In genomic region chr11:76206327-76207081, GRCh38 we compare ENCODE assay signal across 1 cellular context.
TF ChIP-seq lines count a peak whose summit lies in the region.

WNT11 (minus strand) TSS chr11:76206502; CDS start chr11:76206407, 95 bp downstream.

TF ChIP-seq in K562, 482 proteins besides CTCF, POLR2A, EP300 and RAD21 (continued from another document):
- peak; percentile 51 for TF ChIP-seq MGA (IDR thresholded peaks at IDR 0.05)
- TF ChIP-seq TSC22D4 (tag; IDR thresholded peaks at IDR 0.05), result no peak
- peak; percentile 18; the same call in 1 of the 2 replicates for TF ChIP-seq CREM (IDR thresholded peaks at IDR 0.05; ENCODE audit: low read depth)
- TF ChIP-seq E2F6 (IDR thresholded peaks at IDR 0.05; ENCODE audit: borderline replicate concordance in 1 of 2, extremely low read depth in 1 of 2, insufficient read depth in 1 of 2, insufficient read length in 1 of 2, low read depth in 1 of 2, low read length in 1 of 2, poor library complexity in 1 of 2, severe bottlenecking in 1 of 2), result peak; percentile 84 to 98
- peak; percentile 58; the same call in 1 of the 2 replicates for TF ChIP-seq ZBTB7A (IDR thresholded peaks at IDR 0.05; ENCODE audit: borderline replicate concordance, control insufficient read depth, low read depth, low read length)
- peak; percentile 22 for TF ChIP-seq HNRNPK (IDR thresholded peaks at IDR 0.05; ENCODE audit: low read depth, low read length, poor library complexity, severe bottlenecking)
- no peak for TF ChIP-seq DNMT1 (IDR thresholded peaks at IDR 0.05)
- peak; percentile 34; the same call in 1 of the 2 replicates for TF ChIP-seq ZFX (CRISPR knock-in tag; IDR thresholded peaks at IDR 0.05)
- no peak for TF ChIP-seq SMARCE1 (IDR thresholded peaks at IDR 0.05)
- peak; percentile 31; the same call in 1 of the 2 replicates for TF ChIP-seq ESRRA (IDR thresholded peaks at IDR 0.05; ENCODE audit: borderline replicate concordance, low read depth)
- peak; percentile 76; the same call in 1 of the 2 replicates for TF ChIP-seq TGIF2 (CRISPR knock-in tag; IDR thresholded peaks at IDR 0.05)
- no peak for TF ChIP-seq XRCC5 (IDR thresholded peaks at IDR 0.05; ENCODE audit: low read depth, low read length)
- TF ChIP-seq ZNF121 (CRISPR knock-in tag; conservative IDR thresholded peaks at IDR 0.05), result 0 out of 2 replicates have a peak, but pooled peaks have one; percentile 19
- no peak for TF ChIP-seq TFAP4 (CRISPR knock-in tag; IDR thresholded peaks at IDR 0.05; ENCODE audit: borderline replicate concordance)
